ENCODE assay signal across 1 cellular context in genomic region chr17:4156750-4157381, GRCh38.
TF ChIP-seq lines count a peak whose summit lies in the region.

No MANE protein-coding gene starts in this region.

TF ChIP-seq in HCT116, 20 proteins besides CTCF, POLR2A, EP300 and RAD21 (continued from another document):
- TF ChIP-seq SP1 (IDR thresholded peaks at IDR 0.05; ENCODE audit: low read depth) (no peak), REST (IDR thresholded peaks at IDR 0.05; ENCODE audit: low read depth) (no peak), ZBTB33 (IDR thresholded peaks at IDR 0.05; ENCODE audit: extremely low read depth, insufficient replicate concordance, low read length) (no peak), EZH2phosphoT487 (IDR thresholded peaks at IDR 0.05; ENCODE audit: borderline replicate concordance) (no peak), MAX (IDR thresholded peaks at IDR 0.05) (no peak), EZH2 (IDR thresholded peaks at IDR 0.05) (no peak), CEBPB (IDR thresholded peaks at IDR 0.05; ENCODE audit: low read depth) (no peak), TCF7L2 (IDR thresholded peaks at IDR 0.05; ENCODE audit: borderline replicate concordance, extremely low read depth, insufficient read depth, insufficient read length) (no peak), ELF1 (IDR thresholded peaks at IDR 0.05; ENCODE audit: borderline replicate concordance, low read depth) (no peak), SRF (IDR thresholded peaks at IDR 0.05; ENCODE audit: low read depth) (no peak), FOSL1 (IDR thresholded peaks at IDR 0.05; ENCODE audit: low read depth) (no peak)
